Comparison of ENCODE assay signal across 28 cellular contexts in the genomic region with DNA sequence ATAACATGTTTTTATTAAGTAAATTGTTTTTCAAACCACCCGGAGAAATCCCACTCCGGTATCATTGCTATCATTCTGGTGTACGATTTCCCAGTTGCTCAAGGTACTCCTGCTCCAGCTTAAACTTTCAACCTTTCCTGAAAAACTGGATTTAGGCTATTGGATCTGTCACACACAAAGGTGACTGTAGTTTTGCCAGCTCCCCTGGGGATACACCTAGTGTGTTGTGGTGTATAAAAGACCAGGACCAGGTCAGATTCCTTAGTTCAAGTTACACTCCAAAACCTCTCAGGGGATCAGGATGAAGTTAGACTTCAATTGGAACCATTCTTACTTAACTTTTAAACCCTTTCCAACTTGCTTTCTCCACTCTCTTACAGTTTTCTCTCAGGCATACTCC.
"Had no signal": no experiment of that assay in that cellular context is flagged by ENCODE, and none has a peak within 500 bp of the region (broad histone marks: within the 10 kb centered on the region; RNA-seq: fewer than 3 reads in every experiment).

No MANE protein-coding gene starts in this region.

- H3K27me3 Mint-ChIP-seq: naive thymus-derived CD8-positive, alpha-beta T cell; stimulated activated memory B cell treated with anti-CD40 and anti-IgM and Interleukin-4, amounts not matched to agents 10 μg/mL and 1 μg/mL and 100 μg/mL, for 72 hours had no signal

- H3K4me1 Mint-ChIP-seq: naive thymus-derived CD8-positive, alpha-beta T cell; nephron; neural crest cell; stimulated activated memory B cell treated with anti-CD40 and anti-IgM and Interleukin-4, amounts not matched to agents 10 μg/mL and 1 μg/mL and 100 μg/mL, for 72 hours had no signal

- H3K27ac Mint-ChIP-seq: naive thymus-derived CD8-positive, alpha-beta T cell; nephron; stimulated activated memory B cell treated with anti-CD40 and anti-IgM and Interleukin-4, amounts not matched to agents 10 μg/mL and 1 μg/mL and 100 μg/mL, for 72 hours had no signal

- H2AFZ ChIP-seq: parathyroid adenoma had no signal

- ATAC-seq: left cardiac atrium; left lobe of liver; lower lobe of right lung; naive thymus-derived CD8-positive, alpha-beta T cell; right lobe of liver; stimulated activated memory B cell treated with anti-CD40 and anti-IgM and Interleukin-4, amounts not matched to agents 10 μg/mL and 1 μg/mL and 100 μg/mL, for 72 hours had no signal

- H3K27ac ChIP-seq: lower lobe of right lung, neutrophil, parathyroid adenoma, right atrium auricular region, right lobe of liver, stomach, testis, thyroid gland, transverse colon, upper lobe of left lung, vagina had no signal

- H3K27me3 ChIP-seq: neutrophil, right atrium auricular region, right lobe of liver, stomach, testis, thyroid gland, transverse colon, upper lobe of left lung, vagina had no signal

- H3K4me3 ChIP-seq: lower lobe of right lung, right atrium auricular region, right lobe of liver, smooth muscle cell, stomach, testis, thyroid gland, transverse colon, upper lobe of left lung, vagina had no signal

- DNase-seq: hypothalamus; kidney glomerular epithelial cell; left cardiac atrium; lower lobe of right lung; mammary epithelial cell; mesenchymal stem cell; naive thymus-derived CD8-positive, alpha-beta T cell; occipital lobe; right lobe of liver; stimulated activated CD4-positive, alpha-beta T cell treated with anti-CD3 and anti-CD28 coated beads, Interleukin-1b, Interleukin-23, amount 100 ng/mL, for 48 hours; stimulated activated CD4-positive, alpha-beta T cell treated with anti-CD3 and anti-CD28 coated beads, Interleukin-2, amount 100 ng/mL, for 48 hours; stimulated activated CD4-positive, alpha-beta T cell treated with anti-CD3 and anti-CD28 coated beads, Interleukin-4, amount 100 ng/mL, for 4 hours; stimulated activated CD8-positive, alpha-beta memory T cell treated with anti-CD3 and anti-CD28 coated beads, Interleukin-4, amount 100 ng/mL, for 48 hours; stimulated activated naive CD4-positive, alpha-beta T cell treated with Interleukin-2 at 50 U/mL for 16 hours; stomach; testis; thyroid gland; transverse colon; upper lobe of left lung had no signal

- H3K36me3 ChIP-seq: lower lobe of right lung, neutrophil, right atrium auricular region, right lobe of liver, stomach, thyroid gland, transverse colon, upper lobe of left lung, vagina had no signal

- H3K9me3 ChIP-seq: lower lobe of right lung, neutrophil, right atrium auricular region, right lobe of liver, stomach, testis, thyroid gland, transverse colon, upper lobe of left lung, vagina had no signal

- H3K4me1 ChIP-seq: lower lobe of right lung, parathyroid adenoma, right atrium auricular region, right lobe of liver, stomach, testis, thyroid gland, transverse colon, upper lobe of left lung, vagina had no signal

- H3K4me3 Mint-ChIP-seq: naive thymus-derived CD8-positive, alpha-beta T cell; nephron; neural crest cell; stimulated activated memory B cell treated with anti-CD40 and anti-IgM and Interleukin-4, amounts not matched to agents 10 μg/mL and 1 μg/mL and 100 μg/mL, for 72 hours had no signal
